In genomic region chr2:240600451-240600961, GRCh38 we compare ENCODE assay signal across 22 cellular contexts. TPM values are rescaled to one million over a fixed set of nuclear protein-coding genes. Genes with fewer than 3 reads are reported as not detected.
DNase-seq lines count a peak whose midpoint lies in the region; ATAC-seq, FAIRE-seq and TF ChIP-seq lines count a peak whose summit lies in the region.
"Had no signal": no experiment of that assay in that cellular context is flagged by ENCODE, and none has a peak within 500 bp of the region (broad histone marks: within the 10 kb centered on the region; RNA-seq: fewer than 3 reads in every experiment).

No MANE protein-coding gene starts in this region.

- H3K4me2 ChIP-seq in H1 (ENCODE audit: insufficient read depth in 1 of 2, low read depth in 2 of 2, low read length in 2 of 2), result no peak overlapping the region

- TF ChIP-seq CTCF in H1 (IDR thresholded peaks at IDR 0.05; ENCODE audit: control extremely low read depth in 1 of 3, insufficient read depth in 1 of 3, low read depth in 1 of 3, low read length in 3 of 3), result no peak

- CTCF ChIA-PET in H1 (lab: Charles Lee; ENCODE audit: partially characterized antibody) (interaction anchor here (0.7 kb wide), 1 partner anchor 117 kb away, joined by 3 read pairs; no protein-coding TSS in a partner anchor), HEK293T (lab: Yijun Ruan, JAX) (no interaction called here)

- no peaks in the 10 kb centered on the region for H3K9me3 Mint-ChIP-seq in activated naive CD4-positive, alpha-beta T cell treated with anti-CD3 and anti-CD28 coated beads, Interleukin-2, amount 50 U/mL, for 72 hours
- no peaks in the 10 kb centered on the region for H3K9me3 Mint-ChIP-seq in stimulated activated effector memory CD8-positive, alpha-beta T cell treated with anti-CD3 and anti-CD28 coated beads, Interleukin-12 subunit alpha, Interleukin-12 subunit beta, amount 100 ng/mL, for 72 hours
- H3K9me3 Mint-ChIP-seq: CD4-positive, CD25-positive, alpha-beta regulatory T cell; nephron progenitor cell had no signal

- H3K9me3 ChIP-seq in H1 (ENCODE audit: insufficient read depth in 2 of 2, low read depth in 1 of 2, low read length in 1 of 2), result no peaks in the 10 kb centered on the region
- H3K9me3 ChIP-seq: SJCRH30 had no signal

- H2AK5ac ChIP-seq in H1 (ENCODE audit: low read depth, low read length), result no peak overlapping the region

- no peak overlapping the region for H3K23ac ChIP-seq in H1 (ENCODE audit: insufficient read length)

- WGBS in H1 (ENCODE audit: extremely low coverage in 1 of 2, insufficient coverage in 1 of 2, insufficient read length in 1 of 2, insufficient replicate concordance in 2 of 2, low coverage in 1 of 2, low lambda C conversion rate in 2 of 2, missing lambda C conversion rate in 1 of 2), 2 experiments, result 85% methylated on average over 15 of the region's 16 CpGs; no CpG with 5 or more reads in 1 of the 2 experiments

- ATAC-seq in activated naive CD4-positive, alpha-beta T cell treated with anti-CD3 and anti-CD28 coated beads, Interleukin-2, amount 50 U/mL, for 72 hours, result no peak
- ATAC-seq in stimulated activated effector memory CD8-positive, alpha-beta T cell treated with anti-CD3 and anti-CD28 coated beads, Interleukin-12 subunit alpha, Interleukin-12 subunit beta, amount 100 ng/mL, for 72 hours, result no peak
- no peak for ATAC-seq in stimulated activated naive CD8-positive, alpha-beta T cell treated with anti-CD3 and anti-CD28 coated beads, Interleukin-15, Interleukin-2, amounts not matched to agents 100 U/mL and 50 U/mL, for 24 hours

- H3K56ac ChIP-seq in H1 (replicated peaks; ENCODE audit: insufficient read length, low read depth, low read length), result no peak overlapping the region

- no peak for TF ChIP-seq RAD21 in H1 (IDR thresholded peaks at IDR 0.05 in 1 of 2, conservative IDR thresholded peaks at IDR 0.05 in 1 of 2; ENCODE audit: low read depth in 2 of 2, low read length in 2 of 2)

- peaks cover 0 to 8% (median 5%) of the 10 kb centered on the region in 4 experiments; a peak in 4 of 8 replicates for H3K36me3 ChIP-seq in H1 (ENCODE audit: control insufficient read depth in 2 of 4, insufficient read depth in 4 of 4, low read length in 3 of 4)
- H3K36me3 ChIP-seq: SJCRH30 had no signal

- no peaks in the 10 kb centered on the region for H3K4me1 Mint-ChIP-seq in stimulated activated effector memory CD8-positive, alpha-beta T cell treated with anti-CD3 and anti-CD28 coated beads, Interleukin-12 subunit alpha, Interleukin-12 subunit beta, amount 100 ng/mL, for 72 hours
- H3K4me1 Mint-ChIP-seq: CD4-positive, CD25-positive, alpha-beta regulatory T cell had no signal

- H3K4me3 Mint-ChIP-seq in stimulated activated effector memory CD8-positive, alpha-beta T cell treated with anti-CD3 and anti-CD28 coated beads, Interleukin-12 subunit alpha, Interleukin-12 subunit beta, amount 100 ng/mL, for 72 hours, result no peak overlapping the region
- H3K4me3 Mint-ChIP-seq: CD4-positive, CD25-positive, alpha-beta regulatory T cell; nephron progenitor cell had no signal

- H4K20me1 ChIP-seq in H1 (replicated peaks in 1 of 2; ENCODE audit: control insufficient read depth in 1 of 2, insufficient read depth in 2 of 2, low read length in 2 of 2), result peaks cover 0 to 6% of the 10 kb centered on the region in 2 experiments

- no peaks in the 10 kb centered on the region for H3K79me1 ChIP-seq in H1 (ENCODE audit: low read depth, low read length)

- H2AFZ ChIP-seq in H1 (ENCODE audit: low read length), result no peak overlapping the region

- POLR2A ChIA-PET in H1 (lab: Charles Lee; ENCODE audit: partially characterized antibody) (interaction anchor here (0.8 kb wide), 1 partner anchor 31 kb away, joined by 3 read pairs; no protein-coding TSS in a partner anchor), HEK293T (lab: Yijun Ruan, JAX) (interaction anchor here (1.4 kb wide), 1 partner anchor 14 kb away, joined by 4 read pairs; the partner anchor contains the start of gene CAPN10)

- no peaks in the 10 kb centered on the region for H3K79me2 ChIP-seq in H1 (ENCODE audit: control insufficient read depth in 1 of 2, insufficient read depth in 2 of 2, low read length in 2 of 2)

- peak overlapping the region in 1 of 2 donors; percentile 86 for H3K27ac Mint-ChIP-seq in activated naive CD4-positive, alpha-beta T cell treated with anti-CD3 and anti-CD28 coated beads, Interleukin-2, amount 50 U/mL, for 72 hours
- peak overlapping the region; percentile 55 for H3K27ac Mint-ChIP-seq in stimulated activated effector memory CD8-positive, alpha-beta T cell treated with anti-CD3 and anti-CD28 coated beads, Interleukin-12 subunit alpha, Interleukin-12 subunit beta, amount 100 ng/mL, for 72 hours

- no peak overlapping the region for H2BK120ac ChIP-seq in H1 (replicated peaks; ENCODE audit: low read depth, low read length)

- no peak overlapping the region for H3K9ac ChIP-seq in H1 (replicated peaks in 1 of 4; ENCODE audit: extremely low read depth in 1 of 4, low read depth in 3 of 4, low read length in 3 of 4)

- H4K8ac ChIP-seq in H1 (ENCODE audit: extremely low read depth, insufficient read depth, low read length), result peak overlapping the region; percentile 51; the same call in 1 of the 2 replicates

- H2BK12ac ChIP-seq in H1 (ENCODE audit: low read depth, low read length), result no peak overlapping the region

- no peak overlapping the region for H2BK5ac ChIP-seq in H1 (ENCODE audit: low read depth, low read length)

- no peak overlapping the region for H4K5ac ChIP-seq in H1 (ENCODE audit: insufficient read length, low read depth, low read length)

- H3K4me3 ChIP-seq in H1 (ENCODE audit: extremely low read depth in 1 of 4, insufficient read depth in 2 of 4, low read depth in 3 of 4, low read length in 4 of 4), result no peak overlapping the region
- H3K4me3 ChIP-seq: cardiac muscle cell, SJCRH30 had no signal

- no peaks in the 10 kb centered on the region for H3K27me3 ChIP-seq in H1 (replicated peaks in 1 of 4; ENCODE audit: control insufficient read depth in 3 of 4, extremely low read depth in 1 of 4, insufficient read depth in 3 of 4, low read length in 3 of 4)
- H3K27me3 ChIP-seq: cardiac muscle cell, SJCRH30 had no signal

- no peak overlapping the region for H3K27ac ChIP-seq in H1 (ENCODE audit: low read depth, low read length)
- H3K27ac ChIP-seq: cardiac muscle cell, SJCRH30 had no signal

- H3K4ac ChIP-seq in H1 (replicated peaks; ENCODE audit: insufficient read length, low read depth, low read length), result no peak overlapping the region

- no peak for FAIRE-seq in H1 (lab: Jason Lieb, UNC)
- FAIRE-seq: frontal cortex had no signal

- no peaks in the 10 kb centered on the region for H3K4me1 ChIP-seq in H1 (replicated peaks in 1 of 4; ENCODE audit: control insufficient read depth in 3 of 4, insufficient read depth in 4 of 4, low read length in 3 of 4)
- H3K4me1 ChIP-seq: SJCRH30 had no signal

- peak; percentile 4 for DNase-seq in activated naive CD4-positive, alpha-beta T cell treated with anti-CD3 and anti-CD28 coated beads, Interleukin-2, amount 50 U/mL, for 16 hours
- no peak for DNase-seq in activated naive CD4-positive, alpha-beta T cell treated with anti-CD3 and anti-CD28 coated beads, Interleukin-2, amount 50 U/mL, for 72 hours (ENCODE audit: low spot score in 2 of 2)
- no peak for DNase-seq in H1 (ENCODE audit: low read depth in 1 of 2, low spot score in 2 of 2)
- no peak for DNase-seq in stimulated activated effector memory CD8-positive, alpha-beta T cell treated with anti-CD3 and anti-CD28 coated beads, Interleukin-12 subunit alpha, Interleukin-12 subunit beta, amount 100 ng/mL, for 72 hours (ENCODE audit: low spot score in 2 of 2)
- no peak for DNase-seq in HEK293T (ENCODE audit: extremely low spot score)
- DNase-seq in stimulated activated naive CD8-positive, alpha-beta T cell treated with anti-CD3 and anti-CD28 coated beads, Interleukin-15, Interleukin-2, amounts not matched to agents 100 U/mL and 50 U/mL, for 24 hours, result no peak
- DNase-seq: ACHN; amniotic stem cell; CD4-positive, CD25-positive, alpha-beta regulatory T cell; DMS 273 treated with DMSO at 0.1 percent for 48 hours; GDM1; GOT3; KG1; NCI-H187; NCI-H748 treated with DMSO at 0.1 percent for 48 hours; nephron progenitor cell; OCI-M1; SJCRH30; stimulated activated CD8-positive, alpha-beta memory T cell treated with anti-CD3 and anti-CD28 coated beads, Interleukin-4, amount 100 ng/mL, for 48 hours; substantia nigra had no signal

- TF ChIP-seq EP300 in H1 (IDR thresholded peaks at IDR 0.05; ENCODE audit: borderline replicate concordance in 1 of 2, low read depth in 2 of 2, low read length in 2 of 2), result no peak

- no peak overlapping the region for H4K91ac ChIP-seq in H1 (replicated peaks; ENCODE audit: insufficient read length, low read length)

- no peak overlapping the region for H2BK20ac ChIP-seq in H1 (ENCODE audit: low read length)

- no peak overlapping the region for H3K14ac ChIP-seq in H1 (ENCODE audit: insufficient read length)

- H3K36me3 Mint-ChIP-seq in activated naive CD4-positive, alpha-beta T cell treated with anti-CD3 and anti-CD28 coated beads, Interleukin-2, amount 50 U/mL, for 72 hours, result no peaks in the 10 kb centered on the region
- peaks cover 12% of the 10 kb centered on the region for H3K36me3 Mint-ChIP-seq in stimulated activated effector memory CD8-positive, alpha-beta T cell treated with anti-CD3 and anti-CD28 coated beads, Interleukin-12 subunit alpha, Interleukin-12 subunit beta, amount 100 ng/mL, for 72 hours

- H3K23me2 ChIP-seq in H1 (ENCODE audit: low read depth, low read length), result no peaks in the 10 kb centered on the region

- no peak overlapping the region for H3K18ac ChIP-seq in H1 (ENCODE audit: extremely low read depth, low read length)

- H2BK15ac ChIP-seq in H1 (ENCODE audit: low read length), result no peak overlapping the region

- no peak for TF ChIP-seq POLR2A in H1 (IDR thresholded peaks at IDR 0.05; ENCODE audit: control extremely low read depth in 1 of 2, low read depth in 2 of 2, low read length in 2 of 2)

RNA-seq across cellular contexts. Expression of gene CAPN10, which starts 14.0 kb away (rescaled TPM):
- total RNA-seq in activated naive CD4-positive, alpha-beta T cell treated with anti-CD3 and anti-CD28 coated beads, Interleukin-2, amount 50 U/mL, for 72 hours, result 10 to 100 TPM; 28.9 to 39.0 TPM
- 39.8 and 40.7 TPM in 2 replicates for total RNA-seq in H1 (2021; fragmentation: NEBNext Ultra II Directional; extraction: Animal tissue kit (Norgen Biotek cat#: 25700))
- 30.7 and 44.5 TPM in 2 replicates for polyA plus RNA-seq in H1 (2011; rRNA removed)
- polyA plus RNA-seq in H1 (2011; cell fraction: cytosol; rRNA removed), result 44.8 TPM
- polyA plus RNA-seq in H1 (2011; cell fraction: nucleus; rRNA removed), result 302 TPM
- polyA plus RNA-seq in H1 (2012, experiment 1 of 2), result 32.9 to 47.0 TPM (median 38.8 TPM) in 4 replicates
- 20.9 TPM for polyA plus RNA-seq in H1 (2012, experiment 2 of 2)
- polyA plus RNA-seq in H1 (2013, experiment 1 of 2), result 23.2 TPM
- 19.7 TPM for polyA plus RNA-seq in H1 (2013, experiment 2 of 2)
- 12.4 and 12.5 TPM in 2 replicates for polyA minus RNA-seq in H1 (2011; rRNA and poly(A)+ RNA removed)
- 21.1 TPM for polyA minus RNA-seq in H1 (2011; cell fraction: cytosol; rRNA and poly(A)+ RNA removed)
- polyA minus RNA-seq in H1 (2011; cell fraction: nucleus; rRNA and poly(A)+ RNA removed), result 62.2 TPM

RNA-seq across cellular contexts. Expression of gene GPR35, which starts 24.8 kb away (rescaled TPM):
- total RNA-seq in activated naive CD4-positive, alpha-beta T cell treated with anti-CD3 and anti-CD28 coated beads, Interleukin-2, amount 50 U/mL, for 72 hours, result 1 to 10 TPM; 1.5 to 7.9 TPM
- 0.29 TPM in 1 of 2 replicates, not detected in the other for total RNA-seq in H1 (2021; fragmentation: NEBNext Ultra II Directional; extraction: Animal tissue kit (Norgen Biotek cat#: 25700))
- polyA plus RNA-seq in H1 (2011; rRNA removed), result 0.47 and 0.67 TPM in 2 replicates
- 0.70 TPM for polyA plus RNA-seq in H1 (2011; cell fraction: cytosol; rRNA removed)
- polyA plus RNA-seq in H1 (2011; cell fraction: nucleus; rRNA removed), result 2.6 TPM
- 0.23 to 0.51 TPM (median 0.37 TPM) in 4 replicates for polyA plus RNA-seq in H1 (2012, experiment 1 of 2)
- 0.29 TPM for polyA plus RNA-seq in H1 (2012, experiment 2 of 2)
- polyA plus RNA-seq in H1 (2013, experiment 1 of 2), result 0.24 TPM
- 0.13 TPM for polyA plus RNA-seq in H1 (2013, experiment 2 of 2)
- polyA minus RNA-seq in H1 (2011; rRNA and poly(A)+ RNA removed), result not detected in 2 replicates
- not detected for polyA minus RNA-seq in H1 (2011; cell fraction: cytosol; rRNA and poly(A)+ RNA removed)
- 0.30 TPM for polyA minus RNA-seq in H1 (2011; cell fraction: nucleus; rRNA and poly(A)+ RNA removed)

RNA-seq across cellular contexts. Expression of gene RNPEPL1, which starts 32.2 kb away (rescaled TPM):
- total RNA-seq in activated naive CD4-positive, alpha-beta T cell treated with anti-CD3 and anti-CD28 coated beads, Interleukin-2, amount 50 U/mL, for 72 hours, result 10 to 100 TPM; 22.6 to 51.2 TPM
- 11.3 and 11.7 TPM in 2 replicates for total RNA-seq in H1 (2021; fragmentation: NEBNext Ultra II Directional; extraction: Animal tissue kit (Norgen Biotek cat#: 25700))
- polyA plus RNA-seq in H1 (2011; rRNA removed), result 9.0 and 13.5 TPM in 2 replicates
- polyA plus RNA-seq in H1 (2011; cell fraction: cytosol; rRNA removed), result 7.2 TPM
- polyA plus RNA-seq in H1 (2011; cell fraction: nucleus; rRNA removed), result 23.2 TPM
- polyA plus RNA-seq in H1 (2012, experiment 1 of 2), result 7.1 to 11.6 TPM (median 11.6 TPM) in 4 replicates
- 12.3 TPM for polyA plus RNA-seq in H1 (2012, experiment 2 of 2)
- 7.8 TPM for polyA plus RNA-seq in H1 (2013, experiment 1 of 2)
- polyA plus RNA-seq in H1 (2013, experiment 2 of 2), result 8.7 TPM
- polyA minus RNA-seq in H1 (2011; rRNA and poly(A)+ RNA removed), result 3.0 and 3.4 TPM in 2 replicates
- polyA minus RNA-seq in H1 (2011; cell fraction: cytosol; rRNA and poly(A)+ RNA removed), result 11.2 TPM
- polyA minus RNA-seq in H1 (2011; cell fraction: nucleus; rRNA and poly(A)+ RNA removed), result 10.5 TPM

RNA-seq across cellular contexts. Expression of gene DUSP28, which starts 40.3 kb away (rescaled TPM):
- total RNA-seq in activated naive CD4-positive, alpha-beta T cell treated with anti-CD3 and anti-CD28 coated beads, Interleukin-2, amount 50 U/mL, for 72 hours, result 1 to 10 TPM; 3.8 to 5.4 TPM
- total RNA-seq in H1 (2021; fragmentation: NEBNext Ultra II Directional; extraction: Animal tissue kit (Norgen Biotek cat#: 25700)), result 1.3 and 2.1 TPM in 2 replicates
- 2.3 and 3.3 TPM in 2 replicates for polyA plus RNA-seq in H1 (2011; rRNA removed)
- polyA plus RNA-seq in H1 (2011; cell fraction: cytosol; rRNA removed), result 2.8 TPM
- 2.2 TPM for polyA plus RNA-seq in H1 (2011; cell fraction: nucleus; rRNA removed)
- 1.6 to 2.9 TPM (median 1.9 TPM) in 4 replicates for polyA plus RNA-seq in H1 (2012, experiment 1 of 2)
- 2.8 TPM for polyA plus RNA-seq in H1 (2012, experiment 2 of 2)
- polyA plus RNA-seq in H1 (2013, experiment 1 of 2), result 1.5 TPM
- polyA plus RNA-seq in H1 (2013, experiment 2 of 2), result 1.8 TPM
- polyA minus RNA-seq in H1 (2011; rRNA and poly(A)+ RNA removed), result 1.1 and 4.7 TPM in 2 replicates
- 0.88 TPM for polyA minus RNA-seq in H1 (2011; cell fraction: cytosol; rRNA and poly(A)+ RNA removed)
- polyA minus RNA-seq in H1 (2011; cell fraction: nucleus; rRNA and poly(A)+ RNA removed), result 7.1 TPM

RNA-seq across cellular contexts. Expression of gene ANKMY1, which starts 42.7 kb away (rescaled TPM):
- 10 to 100 TPM; 15.4 to 22.1 TPM for total RNA-seq in activated naive CD4-positive, alpha-beta T cell treated with anti-CD3 and anti-CD28 coated beads, Interleukin-2, amount 50 U/mL, for 72 hours
- 4.5 and 5.4 TPM in 2 replicates for total RNA-seq in H1 (2021; fragmentation: NEBNext Ultra II Directional; extraction: Animal tissue kit (Norgen Biotek cat#: 25700))
- polyA plus RNA-seq in H1 (2011; rRNA removed), result 4.8 and 6.4 TPM in 2 replicates
- 5.1 TPM for polyA plus RNA-seq in H1 (2011; cell fraction: cytosol; rRNA removed)
- 10.3 TPM for polyA plus RNA-seq in H1 (2011; cell fraction: nucleus; rRNA removed)
- polyA plus RNA-seq in H1 (2012, experiment 1 of 2), result 3.3 to 4.5 TPM (median 4.0 TPM) in 4 replicates
- polyA plus RNA-seq in H1 (2012, experiment 2 of 2), result 4.1 TPM
- polyA plus RNA-seq in H1 (2013, experiment 1 of 2), result 1.4 TPM
- 2.1 TPM for polyA plus RNA-seq in H1 (2013, experiment 2 of 2)
- polyA minus RNA-seq in H1 (2011; rRNA and poly(A)+ RNA removed), result 8.1 and 10.0 TPM in 2 replicates
- 3.9 TPM for polyA minus RNA-seq in H1 (2011; cell fraction: cytosol; rRNA and poly(A)+ RNA removed)
- 15.7 TPM for polyA minus RNA-seq in H1 (2011; cell fraction: nucleus; rRNA and poly(A)+ RNA removed)
